ENCODE assay signal across 8 cellular contexts in the genomic region with DNA sequence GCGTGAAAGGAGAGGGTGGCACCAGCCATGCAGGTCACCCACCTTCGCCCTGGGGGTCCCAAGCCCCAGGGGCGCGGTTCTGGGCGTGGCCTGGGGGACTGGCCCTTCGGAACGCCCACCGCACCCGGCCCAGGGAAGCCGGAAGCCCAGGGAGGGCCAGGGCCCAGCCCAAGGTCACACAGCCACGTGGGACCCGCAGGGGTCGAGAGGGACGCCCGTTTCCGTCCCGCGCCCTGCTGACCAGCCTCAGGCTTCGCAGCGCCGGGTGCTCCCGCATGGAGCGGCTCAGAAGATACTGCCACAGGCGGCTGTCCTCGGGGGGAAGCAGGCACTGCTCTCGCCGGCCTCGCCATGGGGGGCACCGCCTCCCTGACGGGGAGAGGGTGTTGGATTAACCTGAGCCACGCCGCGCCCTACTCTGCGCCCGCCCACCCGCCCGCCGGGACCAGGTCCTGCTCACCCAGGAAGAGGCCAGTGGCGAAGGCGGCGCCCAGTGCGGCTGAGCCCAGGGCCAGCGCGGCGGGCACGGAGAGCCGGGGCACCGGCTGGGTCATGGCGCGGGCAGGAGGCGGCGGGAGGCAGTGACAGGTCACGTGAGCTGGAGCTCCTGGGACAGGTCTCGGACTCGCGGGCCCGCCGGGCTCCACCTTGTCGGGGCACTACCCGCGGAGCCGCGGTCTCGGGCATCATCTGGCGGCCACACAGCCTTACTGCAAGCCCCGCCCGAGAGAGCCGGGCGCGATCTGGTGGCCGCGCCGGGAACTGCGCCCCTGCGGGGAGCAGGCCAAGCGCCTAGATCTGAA. TPM values are rescaled to one million over a fixed set of nuclear protein-coding genes. Genes with fewer than 3 reads are reported as not detected.
A peak's percentile ranks its signal among the peaks of the same experiment; 100 is the strongest.
DNase-seq lines count a peak whose midpoint lies in the region; ATAC-seq and TF ChIP-seq lines count a peak whose summit lies in the region.

Gene COMTD1 (minus strand): TSS at position 583 of the 803 bp plus-strand sequence. CDS start 29 bp downstream, at position 554.

- H3K4me2 ChIP-seq in fibroblast of lung (ENCODE audit: extremely low read depth, insufficient read depth, low read length), result peak within 1 kb of the TSS; percentile 96

- POLR2A ChIA-PET in naive thymus-derived CD8-positive, alpha-beta T cell (lab: Charles Lee), result interaction anchor here (2.1 to 8.8 kb wide), 3 partner anchors 24 to 124 kb away, joined by 8 to 132 read pairs (median 22); partner anchors contain the start of genes SAMD8 and VDAC2

- H3K27me3 Mint-ChIP-seq in naive thymus-derived CD8-positive, alpha-beta T cell, result peaks cover 0 to 1% (median 0%) of the 10 kb centered on the region in 5 donors
- H3K27me3 Mint-ChIP-seq in stimulated activated naive B cell treated with anti-CD40 and anti-IgM and Interleukin-4, amounts not matched to agents 10 μg/mL and 1 μg/mL and 100 μg/mL, for 72 hours, result no peaks in the 10 kb centered on the region

- H3K4me3 ChIP-seq in fibroblast of lung (replicated peaks in 1 of 4; ENCODE audit: control extremely low read depth in 1 of 4, insufficient read depth in 1 of 4, low read depth in 3 of 4, low read length in 4 of 4), result peak within 1 kb of the TSS; percentile 47 to 69 (median 60)

- H3K4me3 Mint-ChIP-seq in naive thymus-derived CD8-positive, alpha-beta T cell, result peak within 1 kb of the TSS; percentile 71 to 91 (median 82)
- H3K4me3 Mint-ChIP-seq in stimulated activated naive B cell treated with anti-CD40 and anti-IgM and Interleukin-4, amounts not matched to agents 10 μg/mL and 1 μg/mL and 100 μg/mL, for 72 hours, result peak within 1 kb of the TSS; percentile 85 to 89

- H4K20me1 ChIP-seq in fibroblast of lung (ENCODE audit: control insufficient read depth, extremely low read depth, insufficient read depth, low read length), result no peaks in the 10 kb centered on the region

- peaks cover 2% of the 10 kb centered on the region for H3K79me2 ChIP-seq in fibroblast of lung (ENCODE audit: control insufficient read depth, insufficient read depth, low read length)

- H3K27me3 ChIP-seq in fibroblast of lung (ENCODE audit: control insufficient read depth, insufficient read depth, low read length), result no peaks in the 10 kb centered on the region

- H3K9me3 Mint-ChIP-seq in naive thymus-derived CD8-positive, alpha-beta T cell, result no peaks in the 10 kb centered on the region
- H3K9me3 Mint-ChIP-seq in stimulated activated naive B cell treated with anti-CD40 and anti-IgM and Interleukin-4, amounts not matched to agents 10 μg/mL and 1 μg/mL and 100 μg/mL, for 72 hours, result no peaks in the 10 kb centered on the region

- H3K4me1 Mint-ChIP-seq in naive thymus-derived CD8-positive, alpha-beta T cell, result peaks cover 6 to 25% (median 18%) of the 10 kb centered on the region in 4 donors
- peaks cover 14 to 19% of the 10 kb centered on the region in 2 donors for H3K4me1 Mint-ChIP-seq in stimulated activated naive B cell treated with anti-CD40 and anti-IgM and Interleukin-4, amounts not matched to agents 10 μg/mL and 1 μg/mL and 100 μg/mL, for 72 hours

- peak within 1 kb of the TSS; percentile 50 for H3K27ac ChIP-seq in KOPT-K1 (ENCODE audit: low read depth, low read length, poor library complexity, severe bottlenecking)
- H3K27ac ChIP-seq in fibroblast of lung (ENCODE audit: insufficient read depth, low read length), result peak within 1 kb of the TSS; percentile 28

- H3K9me3 ChIP-seq in KOPT-K1 (ENCODE audit: insufficient read depth, low read length, poor library complexity, severe bottlenecking) (no peaks in the 10 kb centered on the region), fibroblast of lung (ENCODE audit: control insufficient read depth, insufficient read depth, low read depth, low read length) (no peaks in the 10 kb centered on the region)

- peak within 1 kb of the TSS; percentile 69 for H2AFZ ChIP-seq in fibroblast of lung (ENCODE audit: low read length)

- peak; percentile 63 for ATAC-seq in GM21786 (IDR thresholded peaks at IDR 0.05; ENCODE audit: unreplicated experiment)
- peak; percentile 66 to 72 for ATAC-seq in naive thymus-derived CD8-positive, alpha-beta T cell
- ATAC-seq in stimulated activated naive B cell treated with anti-CD40 and anti-IgM and Interleukin-4, amounts not matched to agents 10 μg/mL and 1 μg/mL and 100 μg/mL, for 72 hours (replicated peaks), result peak; percentile 75 to 77

- H3K4me1 ChIP-seq in fibroblast of lung (ENCODE audit: control insufficient read depth, extremely low read depth, insufficient read depth, low read length), result peaks cover 5% of the 10 kb centered on the region

- peak; percentile 90 for DNase-seq in Daoy (ENCODE audit: low read depth)
- DNase-seq in RKO (ENCODE audit: low spot score), result peak; percentile 93
- DNase-seq in activated T-helper 1 cell treated with anti-CD3 and anti-CD28 coated beads, Interleukin-2, amount 50 U/mL, for 16 hours (ENCODE audit: low read depth in 1 of 2, low spot score in 1 of 2), result peak; percentile 87 to 88
- peak; percentile 76 to 82 for DNase-seq in fibroblast of lung (ENCODE audit: low read depth in 2 of 2)
- DNase-seq in naive thymus-derived CD8-positive, alpha-beta T cell, result peak; percentile 86 to 95 (median 93)
- DNase-seq in stimulated activated naive B cell treated with anti-CD40 and anti-IgM and Interleukin-4, amounts not matched to agents 10 μg/mL and 1 μg/mL and 100 μg/mL, for 72 hours, result peak; percentile 93

- peak within 1 kb of the TSS; percentile 65 for H3K9ac ChIP-seq in fibroblast of lung (ENCODE audit: insufficient read depth, low read length)

- peak within 1 kb of the TSS; percentile 86 to 96 (median 92) for H3K27ac Mint-ChIP-seq in naive thymus-derived CD8-positive, alpha-beta T cell
- peak within 1 kb of the TSS; percentile 91 for H3K27ac Mint-ChIP-seq in stimulated activated naive B cell treated with anti-CD40 and anti-IgM and Interleukin-4, amounts not matched to agents 10 μg/mL and 1 μg/mL and 100 μg/mL, for 72 hours

- H3K36me3 Mint-ChIP-seq in naive thymus-derived CD8-positive, alpha-beta T cell, result peaks cover 3 to 20% (median 9%) of the 10 kb centered on the region in 3 donors
- H3K36me3 Mint-ChIP-seq in stimulated activated naive B cell treated with anti-CD40 and anti-IgM and Interleukin-4, amounts not matched to agents 10 μg/mL and 1 μg/mL and 100 μg/mL, for 72 hours, result peaks cover 20 to 24% of the 10 kb centered on the region in 2 donors

- H3K36me3 ChIP-seq in KOPT-K1 (ENCODE audit: insufficient read depth, low read length) (peaks cover 33% of the 10 kb centered on the region), fibroblast of lung (ENCODE audit: control insufficient read depth, insufficient read depth, low read length) (peaks cover 9% of the 10 kb centered on the region)

- TF ChIP-seq CTCF in fibroblast of lung (conservative IDR thresholded peaks at IDR 0.05 in 1 of 2, IDR thresholded peaks at IDR 0.05 in 1 of 2; ENCODE audit: low read depth in 1 of 2, low read length in 2 of 2), result peak; percentile 99 to 100

RNA-seq across cellular contexts. Expression of gene COMTD1, which starts in this region (rescaled TPM):
- total RNA-seq in Daoy (2014; rRNA removed; shearing (Covaris generic)), result 7.3 and 10.8 TPM in 2 replicates
- 5.6 and 8.3 TPM in 2 replicates for total RNA-seq in fibroblast of lung
- 2.0 and 2.8 TPM in 2 replicates for polyA plus RNA-seq in fibroblast of lung
- 10.7 and 12.1 TPM in 2 replicates for polyA plus RNA-seq in fibroblast of lung (2012)
- polyA minus RNA-seq in fibroblast of lung (ENCODE audit: low replicate concordance), result 0.41 and 1.3 TPM in 2 replicates
- 10 to 100 TPM; 13.7 to 16.1 TPM for total RNA-seq in naive thymus-derived CD8-positive, alpha-beta T cell
- 10 to 100 TPM in 1 of 3 donors, 1 to 10 TPM in 2; 8.1 to 26.0 (median 9.4) TPM for polyA plus RNA-seq in naive thymus-derived CD8-positive, alpha-beta T cell

Comparison
In these comparisons a context has a peak if more than half of its experiments do, and no peak if none do; other contexts are left out.
1. Peak in every context shown above with its lines: DNase-seq, ATAC-seq, H3K4me3 ChIP-seq and H3K27ac ChIP-seq.